Comparison of ENCODE assay signal across 8 cellular contexts in genomic region chr5:4868140-4868735, GRCh38.
DNase-seq lines count a peak whose midpoint lies in the region; TF ChIP-seq lines count a peak whose summit lies in the region.

No MANE protein-coding gene starts in this region.

- no peaks in the 10 kb centered on the region for H3K36me3 Mint-ChIP-seq in HFFc6 (ENCODE audit: low read depth)
- H3K36me3 Mint-ChIP-seq in activated naive CD8-positive, alpha-beta T cell treated with anti-CD3 and anti-CD28 coated beads for 36 hours = no peaks in the 10 kb centered on the region

- DNase-seq in activated CD4-positive, alpha-beta T cell treated with anti-CD3 and anti-CD28 coated beads for 48 hours = peak; percentile 72
- no peak for DNase-seq in activated CD4-positive, alpha-beta T cell treated with anti-CD3 and anti-CD28 coated beads, Interleukin-2, amount 50 U/mL, for 4 hours
- DNase-seq in HFFc6 (peak; percentile 26), NCI-H460 (ENCODE audit: extremely low read depth, low read depth) (peak; percentile 46), hepatic stellate cell (ENCODE audit: low spot score) (peak; percentile 58), HPDE6-E6E7 (ENCODE audit: extremely low spot score) (no peak)
- peak; percentile 39 for DNase-seq in activated naive CD8-positive, alpha-beta T cell treated with anti-CD3 and anti-CD28 coated beads for 36 hours
- peak; percentile 15 to 36 (median 33) for DNase-seq in stimulated activated CD4-positive, alpha-beta T cell treated with anti-CD3 and anti-CD28 coated beads, Interleukin-12 subunit alpha, Interleukin-12 subunit beta, amount 100 ng/mL, for 48 hours (ENCODE audit: low read depth in 2 of 3, low spot score in 1 of 3)

- peaks cover 5% of the 10 kb centered on the region for H3K27me3 Mint-ChIP-seq in HFFc6 (ENCODE audit: insufficient read depth)
- no peaks in the 10 kb centered on the region for H3K27me3 Mint-ChIP-seq in activated naive CD8-positive, alpha-beta T cell treated with anti-CD3 and anti-CD28 coated beads for 36 hours

- peak; percentile 88 for TF ChIP-seq CTCF in HFFc6 (IDR thresholded peaks at IDR 0.05)

- no peaks in the 10 kb centered on the region; the same call in 1 of the 2 replicates for H3K9me3 Mint-ChIP-seq in HFFc6
- peaks cover 3% of the 10 kb centered on the region for H3K9me3 Mint-ChIP-seq in activated naive CD8-positive, alpha-beta T cell treated with anti-CD3 and anti-CD28 coated beads for 36 hours

- H3K27ac Mint-ChIP-seq in HFFc6 = no peak overlapping the region
- H3K27ac Mint-ChIP-seq in activated naive CD8-positive, alpha-beta T cell treated with anti-CD3 and anti-CD28 coated beads for 36 hours = no peak overlapping the region

- no peaks in the 10 kb centered on the region for H3K4me1 Mint-ChIP-seq in HFFc6 (ENCODE audit: low read depth)
- no peaks in the 10 kb centered on the region for H3K4me1 Mint-ChIP-seq in activated naive CD8-positive, alpha-beta T cell treated with anti-CD3 and anti-CD28 coated beads for 36 hours

- H3K4me3 Mint-ChIP-seq in HFFc6 = no peak overlapping the region
- no peak overlapping the region for H3K4me3 Mint-ChIP-seq in activated naive CD8-positive, alpha-beta T cell treated with anti-CD3 and anti-CD28 coated beads for 36 hours

Comparison
In these comparisons a context has a peak if more than half of its experiments do, and no peak if none do; other contexts are left out.
1. DNase-seq: peak in activated CD4-positive, alpha-beta T cell treated with anti-CD3 and anti-CD28 coated beads for 48 hours (single experiment), HFFc6 (single experiment), NCI-H460 (single experiment), activated naive CD8-positive, alpha-beta T cell treated with anti-CD3 and anti-CD28 coated beads for 36 hours (single experiment), hepatic stellate cell (single experiment) and stimulated activated CD4-positive, alpha-beta T cell treated with anti-CD3 and anti-CD28 coated beads, Interleukin-12 subunit alpha, Interleukin-12 subunit beta, amount 100 ng/mL, for 48 hours (3 of 3); none in activated CD4-positive, alpha-beta T cell treated with anti-CD3 and anti-CD28 coated beads, Interleukin-2, amount 50 U/mL, for 4 hours (0 of 2) and HPDE6-E6E7 (single experiment).